17 cellular contexts compared by ENCODE assay signal in genomic region chr4:26613242-26613641, GRCh38.
"Had no signal": no experiment of that assay in that cellular context is flagged by ENCODE, and none has a peak within 500 bp of the region (broad histone marks: within the 10 kb centered on the region; RNA-seq: fewer than 3 reads in every experiment).

No MANE protein-coding gene starts in this region.

- ATAC-seq: activated CD8-positive, alpha-beta T cell treated with anti-CD3 and anti-CD28 coated beads, Interleukin-2, amount 10 ng/mL, durations not matched to agents 7 days and 5 days; heart left ventricle; left ventricle myocardium superior; T-cell had no signal

- DNase-seq: activated CD8-positive, alpha-beta memory T cell treated with anti-CD3 and anti-CD28 coated beads, Interleukin-2, amount 50 U/mL, for 48 hours; activated CD8-positive, alpha-beta T cell treated with anti-CD3 and anti-CD28 coated beads, Interleukin-2, amount 10 ng/mL, durations not matched to agents 7 days and 5 days; activated naive CD4-positive, alpha-beta T cell; central memory CD4-positive, alpha-beta T cell; dermis blood vessel endothelial cell; endodermal cell; erythroblast; foreskin fibroblast; heart left ventricle; left ventricle myocardium superior; mesendoderm; stimulated activated CD4-positive, alpha-beta T cell treated with anti-CD3 and anti-CD28 coated beads, Interleukin-4, amount 100 ng/mL, for 24 hours; stomach; T-cell; T1000; thyroid gland had no signal

- H3K4me3 ChIP-seq: heart left ventricle, stomach, thyroid gland, vagina had no signal
